8 cellular contexts compared by ENCODE assay signal in the genomic region with DNA sequence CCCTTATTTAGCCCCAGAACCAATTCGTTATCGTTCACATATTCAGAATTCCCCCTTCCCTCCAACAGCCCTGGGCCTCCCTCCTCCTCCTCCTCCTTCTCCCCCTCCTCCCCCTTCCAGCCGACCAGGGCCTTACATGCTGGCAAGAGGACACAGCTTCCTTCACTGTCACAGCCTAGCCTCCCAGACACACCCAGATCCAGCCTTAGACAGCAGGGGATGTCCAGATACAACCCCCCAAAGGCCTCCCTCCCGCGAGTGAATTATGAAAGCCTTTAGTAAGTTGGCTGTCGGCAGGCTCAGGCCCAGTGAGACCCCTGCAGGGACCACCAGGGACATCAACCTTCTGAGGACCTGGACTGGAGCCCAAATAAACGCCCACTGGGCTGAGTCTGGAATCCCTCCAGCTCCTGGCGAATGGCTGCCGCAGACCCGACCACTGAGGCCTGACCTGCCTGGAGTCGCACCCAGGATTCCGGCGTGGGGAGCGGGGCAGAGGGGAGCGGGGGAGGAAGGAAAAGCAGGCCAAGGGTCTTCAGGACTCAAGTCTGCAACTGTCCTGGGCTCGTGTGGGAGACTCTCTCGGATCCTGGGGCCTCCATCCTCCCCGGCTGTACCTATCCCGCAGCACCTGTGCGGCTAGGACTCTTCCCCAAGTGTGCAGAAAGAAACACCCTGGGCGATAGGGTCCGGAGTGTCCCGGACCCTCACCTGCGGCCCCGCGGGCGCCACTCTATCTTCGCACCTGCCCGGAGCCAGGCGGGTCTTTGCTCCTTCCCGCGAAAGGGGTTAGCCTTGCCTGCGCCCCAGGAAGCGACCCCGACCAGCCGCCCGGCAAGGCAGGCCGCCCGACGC. TPM values are rescaled to one million over a fixed set of nuclear protein-coding genes. Genes with fewer than 3 reads are reported as not detected.
DNase-seq lines count a peak whose midpoint lies in the region; ATAC-seq and TF ChIP-seq lines count a peak whose summit lies in the region.

No MANE protein-coding gene starts in this region.

- H3K4me1 ChIP-seq in ascending aorta, result peaks cover 16 to 35% of the 10 kb centered on the region in 2 donors
- H3K4me1 ChIP-seq in rectal smooth muscle tissue (ENCODE audit: control insufficient read depth, insufficient read depth, low read length), result peaks cover 5% of the 10 kb centered on the region

- H3K4me3 ChIP-seq in ascending aorta, result peak overlapping the region; percentile 66 to 86
- H3K4me3 ChIP-seq in rectal smooth muscle tissue (ENCODE audit: low read length), result peak overlapping the region; percentile 88

- no peak overlapping the region for H3K9ac ChIP-seq in rectal smooth muscle tissue (ENCODE audit: low read length)

- DNase-seq in CD14-positive monocyte (ENCODE audit: low spot score) (no peak), KBM-7 (peak; percentile 53), ascending aorta (ENCODE audit: low spot score in 2 of 2) (no peak), hippocampal formation (lab: John Stamatoyannopoulos, UW) (peak; percentile 65 to 68), NCI-H187 treated with DMSO at 0.1 percent for 48 hours (lab: John Stamatoyannopoulos, UW) (no peak)
- DNase-seq in activated CD4-positive, alpha-beta T cell treated with anti-CD3 and anti-CD28 coated beads, Interleukin-2, amount 50 U/mL, for 1 hour, result no peak

- no peaks in the 10 kb centered on the region for H3K9me3 ChIP-seq in ascending aorta

- H3K27ac ChIP-seq in ascending aorta (peak overlapping the region; percentile 87 to 96), rectal smooth muscle tissue (ENCODE audit: low read depth, low read length) (no peak overlapping the region)

- no peaks in the 10 kb centered on the region for H3K36me3 ChIP-seq in ascending aorta
- no peaks in the 10 kb centered on the region for H3K36me3 ChIP-seq in rectal smooth muscle tissue (ENCODE audit: control insufficient read depth, insufficient read depth, low read length)

- no peak overlapping the region for H3K27ac Mint-ChIP-seq in CD14-positive monocyte

- TF ChIP-seq CTCF in CD14-positive monocyte (IDR thresholded peaks at IDR 0.05), result no peak
- no peak for TF ChIP-seq CTCF in ascending aorta (IDR thresholded peaks at IDR 0.05)

- H3K9me3 Mint-ChIP-seq in CD14-positive monocyte, result peaks cover 0 to 11% (median 1%) of the 10 kb centered on the region in 7 donors

- peak overlapping the region; percentile 58 to 81 for H3K4me3 Mint-ChIP-seq in CD14-positive monocyte

- peaks cover 3 to 4% of the 10 kb centered on the region in 2 donors for H3K36me3 Mint-ChIP-seq in CD14-positive monocyte

- H3K27me3 Mint-ChIP-seq in CD14-positive monocyte (ENCODE audit: low read depth in 3 of 3), result peaks cover 57 to 80% (median 60%) of the 10 kb centered on the region in 3 donors

- H3K27me3 ChIP-seq in ascending aorta (no peaks in the 10 kb centered on the region), rectal smooth muscle tissue (ENCODE audit: control insufficient read depth, insufficient read depth, low read length) (peaks cover 4% of the 10 kb centered on the region)

- intact Hi-C loops in CD14-positive monocyte (cut with micrococcal nuclease) (no loop called here), ascending aorta (cut with DNase I) (loop anchor here (2.0 to 5.0 kb wide), 4 partner anchors 36 to 186 kb away; partner anchors contain the start of genes AFF4, KIF3A and SOWAHA)

- in situ Hi-C loops in KBM-7 (cut with MboI; ENCODE audit: low pct_unique_long_range_greater_than_20kb, low sequenced_read_pairs), result no loop called here

- peak; percentile 13 for ATAC-seq in GM19372 (IDR thresholded peaks at IDR 0.05; ENCODE audit: low read depth, unreplicated experiment)

- peaks cover 21% of the 10 kb centered on the region for H3K4me1 Mint-ChIP-seq in CD14-positive monocyte

RNA-seq across cellular contexts. Expression of gene SEPTIN8, which starts 0.7 kb away (rescaled TPM):
- polyA plus RNA-seq in CD14-positive monocyte, result under 1 TPM; 0.36 to 0.54 TPM
- 113 TPM for total RNA-seq in ascending aorta

RNA-seq across cellular contexts. Expression of gene CCNI2, which starts 29.1 kb away (rescaled TPM):
- under 1 TPM in 1 of 2 donors, not detected in 1; 0.72 TPM for polyA plus RNA-seq in CD14-positive monocyte
- not detected for total RNA-seq in ascending aorta

RNA-seq across cellular contexts. Expression of gene SOWAHA, which starts 36.8 kb away (rescaled TPM):
- polyA plus RNA-seq in CD14-positive monocyte, result not detected
- total RNA-seq in ascending aorta, result not detected

RNA-seq across cellular contexts. Expression of gene KIF3A, which starts 39.0 kb away (rescaled TPM):
- polyA plus RNA-seq in CD14-positive monocyte, result 1 to 10 TPM; 1.2 to 1.3 TPM
- 4.4 TPM for total RNA-seq in ascending aorta

RNA-seq across cellular contexts. Expression of gene SHROOM1, which starts 54.1 kb away (rescaled TPM):
- polyA plus RNA-seq in CD14-positive monocyte, result 10 to 100 TPM in 1 of 2 donors, 1 to 10 TPM in 1; 6.4 to 16.1 TPM
- 49.4 TPM for total RNA-seq in ascending aorta

Comparison
In these comparisons a context has a peak if more than half of its experiments do, and no peak if none do; other contexts are left out.
1. DNase-seq: peak in KBM-7 (single experiment) and hippocampal formation (2 of 2); none in CD14-positive monocyte (single experiment), ascending aorta (0 of 2), NCI-H187 treated with DMSO at 0.1 percent for 48 hours (single experiment) and activated CD4-positive, alpha-beta T cell treated with anti-CD3 and anti-CD28 coated beads, Interleukin-2, amount 50 U/mL, for 1 hour (single experiment).